In the genomic region with DNA sequence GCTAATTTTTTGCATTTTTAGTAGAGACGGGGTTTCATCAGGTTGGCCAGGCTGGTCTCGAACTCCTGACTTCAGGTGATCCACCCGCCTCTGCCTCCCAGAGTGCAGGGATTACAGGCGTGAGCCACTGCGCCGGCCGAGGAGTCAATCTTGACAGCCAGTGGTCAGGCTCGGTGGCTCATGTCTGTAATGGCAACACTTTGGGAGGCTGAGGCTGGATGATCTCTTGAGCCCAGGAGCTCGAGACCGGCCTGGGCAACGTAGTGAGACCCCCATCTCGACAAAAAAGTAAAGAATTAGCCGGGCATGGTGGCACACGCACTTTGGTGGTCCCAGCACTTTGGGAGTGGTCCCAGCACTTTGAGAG, we compare ENCODE assay signal across 8 cellular contexts. TPM values are rescaled to one million over a fixed set of nuclear protein-coding genes. Genes with fewer than 3 reads are reported as not detected.
A peak's percentile ranks its signal among the peaks of the same experiment; 100 is the strongest.
DNase-seq lines count a peak whose midpoint lies in the region; ATAC-seq and TF ChIP-seq lines count a peak whose summit lies in the region.

No MANE protein-coding gene starts in this region.

- peak overlapping the region; percentile 83 for H3K4me2 ChIP-seq in hepatocyte

- peaks cover 47% of the 10 kb centered on the region for H3K79me2 ChIP-seq in hepatocyte

- no peaks in the 10 kb centered on the region for H3K36me3 ChIP-seq in HUES6 (ENCODE audit: control insufficient read depth, insufficient read depth, low read length)
- H3K36me3 ChIP-seq in hepatocyte (replicated peaks; ENCODE audit: insufficient read depth, low read depth): no peaks in the 10 kb centered on the region
- H3K36me3 ChIP-seq in spleen: peaks cover 0 to 13% (median 0%) of the 10 kb centered on the region in 6 donors

- POLR2A ChIA-PET in activated CD8-positive, alpha-beta T cell treated with anti-CD3 and anti-CD28 coated beads, Interleukin-2, amount 10 ng/mL, durations not matched to agents 7 days and 5 days (lab: Charles Lee): interaction anchor here (0.6 to 1.5 kb wide), 6 partner anchors 10 to 41 kb away, joined by 3 to 4 read pairs (median 3); no protein-coding TSS in a partner anchor

- no peaks in the 10 kb centered on the region for H3K9me2 ChIP-seq in hepatocyte (replicated peaks; ENCODE audit: insufficient read depth)

- CTCF ChIA-PET in activated CD8-positive, alpha-beta T cell treated with anti-CD3 and anti-CD28 coated beads, Interleukin-2, amount 10 ng/mL, durations not matched to agents 7 days and 5 days (lab: Charles Lee): interaction anchor here (1.0 to 5.9 kb wide), 4 partner anchors 16 to 44 kb away, joined by 3 to 33 read pairs (median 13); a partner anchor contains a TSS

- ATAC-seq in activated CD8-positive, alpha-beta T cell treated with anti-CD3 and anti-CD28 coated beads, Interleukin-2, amount 10 ng/mL, durations not matched to agents 7 days and 5 days: no peak

- peaks cover 37% of the 10 kb centered on the region for H3K4me1 Mint-ChIP-seq in activated CD8-positive, alpha-beta T cell treated with anti-CD3 and anti-CD28 coated beads, Interleukin-2, amount 10 ng/mL, durations not matched to agents 7 days and 5 days (ENCODE audit: low read depth)

- H3K27me3 Mint-ChIP-seq in activated CD8-positive, alpha-beta T cell treated with anti-CD3 and anti-CD28 coated beads, Interleukin-2, amount 10 ng/mL, durations not matched to agents 7 days and 5 days (ENCODE audit: low read depth): peaks cover 6% of the 10 kb centered on the region

- peak overlapping the region; percentile 66 for H3K27ac Mint-ChIP-seq in activated CD8-positive, alpha-beta T cell treated with anti-CD3 and anti-CD28 coated beads, Interleukin-2, amount 10 ng/mL, durations not matched to agents 7 days and 5 days

- peak overlapping the region; percentile 88 for H3K4me3 Mint-ChIP-seq in activated CD8-positive, alpha-beta T cell treated with anti-CD3 and anti-CD28 coated beads, Interleukin-2, amount 10 ng/mL, durations not matched to agents 7 days and 5 days

- H3K27me3 ChIP-seq in HUES6 (ENCODE audit: control insufficient read depth, insufficient read depth, low read length) (no peaks in the 10 kb centered on the region), hepatocyte (no peaks in the 10 kb centered on the region), spleen (replicated peaks in 1 of 7) (no peaks in the 10 kb centered on the region)

- DNase-seq in activated CD8-positive, alpha-beta T cell treated with anti-CD3 and anti-CD28 coated beads, Interleukin-2, amount 10 ng/mL, durations not matched to agents 7 days and 5 days: no peak
- DNase-seq in hepatocyte (ENCODE audit: low spot score) (peak; percentile 17), spleen (peak; percentile 75), superior temporal gyrus (ENCODE audit: extremely low spot score) (no peak), NCI-H526 (lab: John Stamatoyannopoulos, UW) (no peak), cortex of kidney (lab: John Stamatoyannopoulos, UW) (no peak)
- DNase-seq in activated CD8-positive, alpha-beta memory T cell treated with anti-CD3 and anti-CD28 coated beads, Interleukin-2, amount 50 U/mL, for 48 hours: no peak

- H2AFZ ChIP-seq in hepatocyte: peak overlapping the region; percentile 91

- H3K9me3 ChIP-seq in HUES6 (ENCODE audit: control insufficient read depth, insufficient read depth, low read depth, low read length) (no peaks in the 10 kb centered on the region), hepatocyte (ENCODE audit: low read depth) (no peaks in the 10 kb centered on the region), spleen (no peaks in the 10 kb centered on the region)

- 74% methylated on average over 14 of the region's 14 CpGs for WGBS in hepatocyte (ENCODE audit: low lambda C conversion rate, missing lambda C conversion rate)
- 55 to 64% (median 60%) methylated on average over 14 of the region's 14 CpGs for WGBS in spleen, 5 donors

- H3K9ac ChIP-seq in HUES6 (ENCODE audit: low read length): no peak overlapping the region

- TF ChIP-seq POLR2A in spleen (IDR thresholded peaks at IDR 0.05): no peak

- no peak for TF ChIP-seq CTCF in hepatocyte (IDR thresholded peaks at IDR 0.05; ENCODE audit: poor library complexity)
- no peak for TF ChIP-seq CTCF in spleen (IDR thresholded peaks at IDR 0.05 in 8 of 11, conservative IDR thresholded peaks at IDR 0.05 in 3 of 11)

- H3K9me3 Mint-ChIP-seq in activated CD8-positive, alpha-beta T cell treated with anti-CD3 and anti-CD28 coated beads, Interleukin-2, amount 10 ng/mL, durations not matched to agents 7 days and 5 days (ENCODE audit: insufficient read depth): no peaks in the 10 kb centered on the region

- peaks cover 11% of the 10 kb centered on the region for H4K20me1 ChIP-seq in hepatocyte (ENCODE audit: insufficient read depth, poor library complexity, severe bottlenecking)

- H3K36me3 Mint-ChIP-seq in activated CD8-positive, alpha-beta T cell treated with anti-CD3 and anti-CD28 coated beads, Interleukin-2, amount 10 ng/mL, durations not matched to agents 7 days and 5 days (ENCODE audit: low read depth): peaks cover 22% of the 10 kb centered on the region

- intact Hi-C loops in spleen (cut with DNase I; ENCODE audit: low total_unique reads): no loop called here

- H3K4me3 ChIP-seq in HUES6 (ENCODE audit: low read depth, low read length) (peak overlapping the region; percentile 94), hepatocyte (peak overlapping the region; percentile 75), spleen (peak overlapping the region; percentile 92 to 99 (median 98))

- no peak overlapping the region for H3K27ac ChIP-seq in HUES6 (ENCODE audit: low read depth, low read length)
- peak overlapping the region; percentile 95 for H3K27ac ChIP-seq in hepatocyte
- peak overlapping the region; percentile 89 to 99 (median 94) for H3K27ac ChIP-seq in spleen

- H3K4me1 ChIP-seq in HUES6 (ENCODE audit: control insufficient read depth, insufficient read depth, low read length) (peaks cover 47% of the 10 kb centered on the region), hepatocyte (ENCODE audit: insufficient read depth) (peaks cover 42% of the 10 kb centered on the region), spleen (peaks cover 36 to 84% (median 65%) of the 10 kb centered on the region in 6 donors)

RNA-seq across cellular contexts. Expression of a gene that starts 0.6 kb away (rescaled TPM):
- total RNA-seq in activated CD8-positive, alpha-beta T cell treated with anti-CD3 and anti-CD28 coated beads, Interleukin-2, amount 10 ng/mL, durations not matched to agents 7 days and 5 days: 10 to 100 TPM; 46.5 to 51.0 TPM
- total RNA-seq in hepatocyte (30.4 and 36.0 TPM in 2 replicates), spleen (100 to 1,000 TPM in 6 of 7 donors, 10 to 100 TPM in 1; 60.1 to 217 (median 112) TPM)
- polyA plus RNA-seq in hepatocyte (42.5 and 52.2 TPM in 2 replicates), spleen (10 to 100 TPM; 20.0 to 34.7 (median 20.5) TPM)

RNA-seq across cellular contexts. Expression of a gene that starts 18.0 kb away (rescaled TPM):
- 1 to 10 TPM; 9.1 TPM for total RNA-seq in activated CD8-positive, alpha-beta T cell treated with anti-CD3 and anti-CD28 coated beads, Interleukin-2, amount 10 ng/mL, durations not matched to agents 7 days and 5 days
- total RNA-seq in hepatocyte (130 and 172 TPM in 2 replicates), spleen (100 to 1,000 TPM in 4 of 7 donors, 10 to 100 TPM in 3; 21.4 to 164 (median 103) TPM)
- polyA plus RNA-seq in hepatocyte (181 and 246 TPM in 2 replicates), spleen (10 to 100 TPM; 10.7 to 22.2 (median 12.2) TPM)

Comparison
In these comparisons a context has a peak if more than half of its experiments do, and no peak if none do; other contexts are left out.
1. DNase-seq: peak in hepatocyte (single experiment) and spleen (single experiment); none in activated CD8-positive, alpha-beta T cell treated with anti-CD3 and anti-CD28 coated beads, Interleukin-2, amount 10 ng/mL, durations not matched to agents 7 days and 5 days (single experiment), superior temporal gyrus (single experiment), activated CD8-positive, alpha-beta memory T cell treated with anti-CD3 and anti-CD28 coated beads, Interleukin-2, amount 50 U/mL, for 48 hours (single experiment), NCI-H526 (0 of 2) and cortex of kidney (single experiment).
2. Peak in every context shown above with its lines, with median percentiles within 50 percentile points of each other: H3K4me3 ChIP-seq.